14 cellular contexts compared by ENCODE assay signal in genomic region chr9:88992556-88992955, GRCh38. TPM values are rescaled to one million over a fixed set of nuclear protein-coding genes. Genes with fewer than 3 reads are reported as not detected.
A peak's percentile ranks its signal among the peaks of the same experiment; 100 is the strongest.
DNase-seq lines count a peak whose midpoint lies in the region; ATAC-seq and TF ChIP-seq lines count a peak whose summit lies in the region.
"Had no signal": no experiment of that assay in that cellular context is flagged by ENCODE, and none has a peak within 500 bp of the region (broad histone marks: within the 10 kb centered on the region; RNA-seq: fewer than 3 reads in every experiment).

No MANE protein-coding gene starts in this region.

- H3K4me1 ChIP-seq in heart left ventricle: peaks cover 0 to 44% (median 14%) of the 10 kb centered on the region in 12 donors
- peaks cover 21% of the 10 kb centered on the region for H3K4me1 ChIP-seq in muscle layer of colon (ENCODE audit: insufficient read depth, low read length)
- no peaks in the 10 kb centered on the region for H3K4me1 ChIP-seq in urinary bladder (ENCODE audit: insufficient read depth)

- H3K36me3 ChIP-seq in heart left ventricle (peaks cover 0 to 12% (median 0%) of the 10 kb centered on the region in 9 donors), muscle layer of colon (ENCODE audit: insufficient read depth, low read length) (no peaks in the 10 kb centered on the region), urinary bladder (ENCODE audit: insufficient read depth) (no peaks in the 10 kb centered on the region)

- TF ChIP-seq POLR2A in heart left ventricle (IDR thresholded peaks at IDR 0.05): no peak

- H3K27ac ChIP-seq in heart left ventricle (peak overlapping the region in 4 of 12 donors; percentile 2 to 91 (median 86)), coronary artery (peak overlapping the region in 1 of 2 donors; percentile 91), muscle layer of colon (ENCODE audit: low read depth, low read length) (no peak overlapping the region), urinary bladder (ENCODE audit: low read depth) (no peak overlapping the region)

- ATAC-seq in heart left ventricle: no peak
- no peak for ATAC-seq in left ventricle myocardium superior
- ATAC-seq: GM12878 had no signal

- DNase-seq in heart left ventricle (no peak), left ventricle myocardium superior (no peak), coronary artery (ENCODE audit: low spot score) (peak; percentile 72), GM20000 (ENCODE audit: low spot score) (no peak), putamen (ENCODE audit: low spot score) (no peak), NCI-H1694 (lab: John Stamatoyannopoulos, UW) (no peak)
- DNase-seq: activated CD4-positive, alpha-beta T cell treated with anti-CD3 and anti-CD28 coated beads, Interleukin-2, amount 50 U/mL, for 4 hours; caudate nucleus; CD8-positive, alpha-beta memory T cell; NCI-H1930; SIG-M5 had no signal

- no peak overlapping the region for H3K9ac ChIP-seq in muscle layer of colon (ENCODE audit: low read length)

- no peaks in the 10 kb centered on the region for H3K9me3 ChIP-seq in heart left ventricle
- no peaks in the 10 kb centered on the region for H3K9me3 ChIP-seq in muscle layer of colon (ENCODE audit: low read length)

- H3K27me3 ChIP-seq in heart left ventricle (peaks cover 0 to 12% (median 5%) of the 10 kb centered on the region in 9 donors), muscle layer of colon (ENCODE audit: control insufficient read depth in 1 of 2, insufficient read depth in 2 of 2, low read length in 2 of 2) (peaks cover 0 to 5% of the 10 kb centered on the region in 2 donors)

- WGBS in heart left ventricle, 4 donors: 73 to 82% (median 75%) methylated on average over 4 of the region's 4 CpGs
- WGBS in urinary bladder: 45% methylated on average over 4 of the region's 4 CpGs

- H3K4me3 ChIP-seq in heart left ventricle (peak overlapping the region in 11 of 12 donors; percentile 53 to 94 (median 73)), coronary artery (peak overlapping the region; percentile 99), muscle layer of colon (ENCODE audit: low read depth in 1 of 2, low read length in 2 of 2) (peak overlapping the region; percentile 7 to 67), urinary bladder (ENCODE audit: low read depth, low read length) (peak overlapping the region; percentile 84)
- H3K4me3 ChIP-seq: GM12878 had no signal

- no peak for TF ChIP-seq CTCF in heart left ventricle (IDR thresholded peaks at IDR 0.05)
- TF ChIP-seq CTCF in coronary artery (IDR thresholded peaks at IDR 0.05): no peak
- no peak for TF ChIP-seq CTCF in GM20000 (IDR thresholded peaks at IDR 0.05; ENCODE audit: extremely low read depth, missing control alignments)

- intact Hi-C loops in heart left ventricle (cut with DNase I): loop anchor here in 8 of 10 donors (5.0 to 10.0 kb wide), 11 partner anchors 40 to 338 kb away; no protein-coding TSS in a partner anchor
- intact Hi-C loops in left ventricle myocardium superior (cut with micrococcal nuclease): no loop called here

RNA-seq across cellular contexts. Expression of gene S1PR3, which starts 1.3 kb away (rescaled TPM):
- total RNA-seq in heart left ventricle: 10 to 100 TPM in 7 of 9 donors, 1 to 10 TPM in 2; 7.4 to 50.3 (median 29.6) TPM
- polyA plus RNA-seq in heart left ventricle: 10 to 100 TPM; 13.9 to 14.1 TPM
- total RNA-seq in left ventricle myocardium superior: 19.8 TPM
- total RNA-seq in urinary bladder: 47.8 TPM
- 47.4 TPM for polyA plus RNA-seq in urinary bladder
- polyA plus RNA-seq: CD8-positive, alpha-beta memory T cell had no signal

Comparison
In these comparisons a context has a peak if more than half of its experiments do, and no peak if none do; other contexts are left out.
1. H3K4me3 ChIP-seq: peak in every context shown above with its lines; median percentile 99 in coronary artery; 84 in urinary bladder; 73 in heart left ventricle; 37 in muscle layer of colon.